ENCODE assay signal across 1 cellular context in genomic region chr17:38750312-38751121, GRCh38.
TF ChIP-seq lines count a peak whose summit lies in the region.

No MANE protein-coding gene starts in this region.

TF ChIP-seq in H1, 55 proteins besides CTCF, POLR2A, EP300 and RAD21:
- TF ChIP-seq BACH1 (IDR thresholded peaks at IDR 0.05; ENCODE audit: low read length): peak; percentile 80
- TF ChIP-seq FOSL1 (IDR thresholded peaks at IDR 0.05; ENCODE audit: insufficient read depth, low read depth, low read length): no peak
- no peak for TF ChIP-seq GTF2F1 (IDR thresholded peaks at IDR 0.05; ENCODE audit: borderline replicate concordance, low read depth, low read length)
- peak; percentile 85 for TF ChIP-seq TEAD4 (IDR thresholded peaks at IDR 0.05; ENCODE audit: low read depth, low read length)
- TF ChIP-seq SAP30 (IDR thresholded peaks at IDR 0.05; ENCODE audit: insufficient read depth, insufficient replicate concordance, low read length): peak; percentile 20
- no peak for TF ChIP-seq SP4 (IDR thresholded peaks at IDR 0.05; ENCODE audit: low read length)
- peak; percentile 54 to 84; a peak in 2 of 4 replicates for TF ChIP-seq SIN3A (conservative IDR thresholded peaks at IDR 0.05 in 1 of 2, IDR thresholded peaks at IDR 0.05 in 1 of 2; ENCODE audit: low read depth in 1 of 2, low read length in 2 of 2)
- no peak for TF ChIP-seq JUN (IDR thresholded peaks at IDR 0.05; ENCODE audit: low read depth, low read length)
- TF ChIP-seq NANOG (IDR thresholded peaks at IDR 0.05; ENCODE audit: insufficient read depth, low read depth, low read length, poor library complexity, severe bottlenecking): no peak
- peak; percentile 65; the same call in 1 of the 2 replicates for TF ChIP-seq CREB1 (IDR thresholded peaks at IDR 0.05)
